6 cellular contexts compared by ENCODE assay signal in genomic region chr12:78829690-78830089, GRCh38. TPM values are rescaled to one million over a fixed set of nuclear protein-coding genes. Genes with fewer than 3 reads are reported as not detected.
"Had no signal": no experiment of that assay in that cellular context is flagged by ENCODE, and none has a peak within 500 bp of the region (broad histone marks: within the 10 kb centered on the region; RNA-seq: fewer than 3 reads in every experiment).

No MANE protein-coding gene starts in this region.

- H3K4me3 ChIP-seq: GM23338, K562 had no signal

- DNase-seq: H9, HCEC 1CT, IMR-90 had no signal

- ATAC-seq: GM23338, K562 had no signal

- H2AFZ ChIP-seq: GM23338 had no signal

- H3K4me2 ChIP-seq: GM23338 had no signal

RNA-seq across cellular contexts. Expression of gene SYT1, which starts 34.9 kb away (rescaled TPM):
- total RNA-seq: HT-29 had no signal
